ENCODE assay signal across 8 cellular contexts in the genomic region with DNA sequence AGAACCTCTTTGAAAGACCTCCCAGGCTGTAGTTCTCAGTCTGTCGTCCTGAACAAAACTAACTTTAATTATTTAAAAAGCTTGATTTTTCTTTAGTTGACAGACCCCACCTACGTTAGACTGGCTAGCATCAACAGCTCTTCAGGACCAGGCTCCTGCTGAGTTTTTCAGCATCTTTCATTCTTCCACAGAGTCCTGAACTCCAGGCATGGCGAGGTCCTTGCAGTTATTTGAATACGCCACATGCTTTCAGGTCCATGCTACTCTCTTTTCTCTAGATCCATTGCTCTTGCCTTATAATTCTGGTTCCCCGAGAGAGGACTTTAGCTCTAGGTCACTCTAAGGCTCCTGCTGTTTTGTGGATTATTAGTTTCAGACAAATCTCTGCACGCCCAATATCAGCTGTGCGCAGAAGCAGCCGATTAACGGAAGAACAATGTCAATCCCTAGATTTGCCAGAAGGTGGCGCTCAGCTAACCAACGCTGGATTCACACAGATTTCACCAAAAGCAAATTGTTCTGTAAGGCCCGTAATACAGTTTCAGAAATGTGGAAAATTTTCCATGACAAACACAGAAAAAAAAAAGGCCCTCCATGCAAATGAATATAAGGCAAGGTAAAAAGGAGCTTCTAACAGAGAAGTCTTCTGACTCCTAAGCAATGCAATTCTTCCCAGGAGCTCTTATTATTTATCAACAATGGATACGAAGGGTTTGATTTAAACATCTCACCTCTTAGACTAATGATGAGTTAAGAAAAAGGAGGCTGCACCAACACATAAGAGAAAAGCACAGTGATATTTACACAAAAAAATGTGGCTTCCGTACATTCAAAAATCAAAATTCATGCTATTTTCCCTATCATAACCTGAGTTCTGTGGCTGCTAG. TPM values are rescaled to one million over a fixed set of nuclear protein-coding genes. Genes with fewer than 3 reads are reported as not detected.
DNase-seq lines count a peak whose midpoint lies in the region; ATAC-seq and TF ChIP-seq lines count a peak whose summit lies in the region.

No MANE protein-coding gene starts in this region.

- H3K4me3 ChIP-seq in fibroblast of villous mesenchyme (ENCODE audit: low read depth, low read length) = no peak overlapping the region
- H3K4me3 ChIP-seq in osteoblast (ENCODE audit: insufficient read depth, low read length) = no peak overlapping the region

- no peak overlapping the region for H2AFZ ChIP-seq in osteoblast (ENCODE audit: low read length)

- TF ChIP-seq CTCF in fibroblast of villous mesenchyme (IDR thresholded peaks at IDR 0.05; ENCODE audit: insufficient read depth, low read depth, low read length) (peak; percentile 76), osteoblast (IDR thresholded peaks at IDR 0.05; ENCODE audit: extremely low read depth, low read depth, low read length) (peak; percentile 75)

- H3K4me2 ChIP-seq in osteoblast (ENCODE audit: insufficient read depth, low read length) = no peak overlapping the region

- no peaks in the 10 kb centered on the region for H3K36me3 ChIP-seq in osteoblast (ENCODE audit: insufficient read depth, low read length)

- DNase-seq in activated gamma-delta T cell treated with Interleukin-2 at 50 U/mL for 16 hours = peak; percentile 28
- DNase-seq in activated gamma-delta T cell (lab: John Stamatoyannopoulos, UW) = no peak
- DNase-seq in NCI-H1417 treated with DMSO at 0.1 percent for 48 hours (lab: John Stamatoyannopoulos, UW) = peak; percentile 1
- peak; percentile 33 for DNase-seq in activated CD8-positive, alpha-beta memory T cell treated with anti-CD3 and anti-CD28 coated beads, Interleukin-2, amount 50 U/mL, for 4 hours
- peak; percentile 72 for DNase-seq in fibroblast of villous mesenchyme (ENCODE audit: low read depth)
- DNase-seq in osteoblast (ENCODE audit: insufficient read length, low spot score, missing footprints) = peak; percentile 88

- H3K4me1 ChIP-seq in osteoblast (ENCODE audit: insufficient read depth, low read length) = no peaks in the 10 kb centered on the region

- H3K79me2 ChIP-seq in osteoblast (ENCODE audit: insufficient read depth, low read length) = no peaks in the 10 kb centered on the region

- peaks cover 19% of the 10 kb centered on the region for H3K27me3 ChIP-seq in osteoblast (ENCODE audit: insufficient read depth, low read length)

- H3K27ac ChIP-seq in osteoblast (ENCODE audit: low read depth, low read length) = no peak overlapping the region

- H4K20me1 ChIP-seq in osteoblast (ENCODE audit: insufficient read depth, low read length) = no peaks in the 10 kb centered on the region

- ATAC-seq in GM19351 (IDR thresholded peaks at IDR 0.05; ENCODE audit: unreplicated experiment) (no peak), esophagus mucosa (no peak)

- H3K9me3 ChIP-seq in osteoblast (ENCODE audit: low read depth, low read length) = no peaks in the 10 kb centered on the region

RNA-seq across cellular contexts. Expression of a gene that starts 33.5 kb away (rescaled TPM):
- total RNA-seq in fibroblast of villous mesenchyme (not detected in 2 replicates), osteoblast (not detected in 2 replicates), esophagus mucosa (0.32 TPM)
